Comparison of ENCODE assay signal across 18 cellular contexts in the genomic region with DNA sequence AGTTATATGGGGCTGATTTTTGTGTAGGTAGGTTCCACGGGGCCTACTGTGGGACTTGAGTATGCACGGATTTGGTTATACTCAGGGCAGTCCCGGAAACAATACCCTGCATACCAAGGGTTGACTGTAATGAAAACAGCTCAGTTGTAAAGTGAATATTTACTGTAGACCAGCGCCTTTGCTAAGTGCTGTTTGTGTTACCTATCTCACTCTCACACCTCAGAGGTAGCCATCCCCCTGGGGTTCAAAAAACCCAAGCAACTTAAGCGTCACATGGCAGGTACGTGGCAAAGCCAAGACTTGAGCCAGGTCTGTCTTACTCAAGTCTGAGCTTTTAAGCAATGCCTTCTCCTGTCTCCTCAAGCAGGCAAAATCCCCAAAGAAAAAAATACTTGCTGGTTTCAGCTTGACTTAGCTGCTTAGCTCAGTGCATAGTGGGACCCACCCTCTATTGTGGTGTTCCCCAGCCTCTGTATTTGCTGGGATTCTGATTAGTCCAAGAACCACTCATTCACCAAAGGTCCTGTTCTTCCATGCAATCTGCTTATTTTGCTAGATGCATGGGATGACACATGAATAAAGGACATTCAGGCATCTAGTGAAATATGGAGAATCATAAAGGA. TPM values are rescaled to one million over a fixed set of nuclear protein-coding genes. Genes with fewer than 3 reads are reported as not detected.
DNase-seq lines count a peak whose midpoint lies in the region; ATAC-seq and TF ChIP-seq lines count a peak whose summit lies in the region.
"Had no signal": no experiment of that assay in that cellular context is flagged by ENCODE, and none has a peak within 500 bp of the region (broad histone marks: within the 10 kb centered on the region; RNA-seq: fewer than 3 reads in every experiment).

No MANE protein-coding gene starts in this region.

- DNase-seq in ELF-1 (ENCODE audit: low read depth, low spot score) (peak; percentile 58), RWPE2 (ENCODE audit: low spot score) (no peak), erythroblast (lab: John Stamatoyannopoulos, UW) (peak; percentile 55 to 70), mucosa of descending colon (no peak), head of caudate nucleus (no peak), NCI-H2107 (lab: John Stamatoyannopoulos, UW) (no peak), NCI-H1417 treated with DMSO at 0.1 percent for 48 hours (lab: John Stamatoyannopoulos, UW) (no peak)
- DNase-seq: activated CD4-positive, alpha-beta T cell treated with anti-CD3 and anti-CD28 coated beads, Interleukin-2, amount 50 U/mL, for 4 hours; activated CD8-positive, alpha-beta memory T cell treated with anti-CD3 and anti-CD28 coated beads, Interleukin-2, amount 50 U/mL, for 4 hours; naive thymus-derived CD4-positive, alpha-beta T cell; NCI-H2171 treated with DMSO at 0.1 percent for 48 hours; NCI-H774; stimulated activated CD8-positive, alpha-beta memory T cell treated with anti-CD3 and anti-CD28 coated beads, Interleukin-4, amount 100 ng/mL, for 48 hours had no signal

- H3K9me3 ChIP-seq in RWPE2 (ENCODE audit: severe bottlenecking) (no peaks in the 10 kb centered on the region), mucosa of descending colon (no peaks in the 10 kb centered on the region)
- H3K9me3 ChIP-seq: BE2C, Caco-2, ovary had no signal

- no peak for ATAC-seq in RWPE2 (ENCODE audit: low read depth)
- peak; percentile 42 for ATAC-seq in mucosa of descending colon
- ATAC-seq in HG02973 (IDR thresholded peaks at IDR 0.05; ENCODE audit: unreplicated experiment), result no peak
- ATAC-seq: naive thymus-derived CD4-positive, alpha-beta T cell had no signal

- H3K4me1 ChIP-seq in RWPE2 (ENCODE audit: insufficient read depth, poor library complexity, severe bottlenecking), result peaks cover 38% of the 10 kb centered on the region
- no peaks in the 10 kb centered on the region for H3K4me1 ChIP-seq in mucosa of descending colon (ENCODE audit: low read depth)
- H3K4me1 ChIP-seq: BE2C, Caco-2 had no signal

- H3K27ac ChIP-seq in RWPE2 (ENCODE audit: poor library complexity, severe bottlenecking), result peak overlapping the region; percentile 96
- H3K27ac ChIP-seq: brain microvascular endothelial cell, ovary had no signal

- no peak overlapping the region for H3K4me3 ChIP-seq in RWPE2 (ENCODE audit: severe bottlenecking)
- H3K4me3 ChIP-seq in mucosa of descending colon, result no peak overlapping the region
- H3K4me3 ChIP-seq: ovary had no signal

- intact Hi-C loops in mucosa of descending colon (cut with DNase I, micrococcal nuclease) (no loop called here), head of caudate nucleus (cut with DNase I) (no loop called here)

- no peaks in the 10 kb centered on the region for H3K27me3 ChIP-seq in RWPE2 (ENCODE audit: insufficient read depth, poor library complexity, severe bottlenecking)
- H3K27me3 ChIP-seq: BE2C, brain microvascular endothelial cell, ovary had no signal

- TF ChIP-seq POLR2A in erythroblast (IDR thresholded peaks at IDR 0.05; ENCODE audit: low read length), result no peak

- no peak for TF ChIP-seq CTCF in RWPE2 (IDR thresholded peaks at IDR 0.05; ENCODE audit: poor library complexity, severe bottlenecking)
- TF ChIP-seq CTCF in mucosa of descending colon (IDR thresholded peaks at IDR 0.05), result no peak

- H3K36me3 ChIP-seq in RWPE2 (ENCODE audit: low read depth), result no peaks in the 10 kb centered on the region
- H3K36me3 ChIP-seq in mucosa of descending colon (ENCODE audit: low read depth), result no peaks in the 10 kb centered on the region
- H3K36me3 ChIP-seq: BE2C, brain microvascular endothelial cell, ovary had no signal

RNA-seq across cellular contexts. Expression of a gene that starts 34.2 kb away (rescaled TPM):
- 10 to 100 TPM; 46.0 to 61.9 (median 46.3) TPM for total RNA-seq in mucosa of descending colon

RNA-seq across cellular contexts. Expression of a gene that starts 34.9 kb away (rescaled TPM):
- total RNA-seq in mucosa of descending colon, result 1 to 10 TPM; 3.0 to 9.9 (median 4.0) TPM

Comparison
In these comparisons a context has a peak if more than half of its experiments do, and no peak if none do; other contexts are left out.
1. DNase-seq: peak in ELF-1 (single experiment) and erythroblast (2 of 2); none in RWPE2 (single experiment), mucosa of descending colon (0 of 3), head of caudate nucleus (0 of 42), NCI-H2107 (single experiment) and NCI-H1417 treated with DMSO at 0.1 percent for 48 hours (single experiment).